In the genomic region with DNA sequence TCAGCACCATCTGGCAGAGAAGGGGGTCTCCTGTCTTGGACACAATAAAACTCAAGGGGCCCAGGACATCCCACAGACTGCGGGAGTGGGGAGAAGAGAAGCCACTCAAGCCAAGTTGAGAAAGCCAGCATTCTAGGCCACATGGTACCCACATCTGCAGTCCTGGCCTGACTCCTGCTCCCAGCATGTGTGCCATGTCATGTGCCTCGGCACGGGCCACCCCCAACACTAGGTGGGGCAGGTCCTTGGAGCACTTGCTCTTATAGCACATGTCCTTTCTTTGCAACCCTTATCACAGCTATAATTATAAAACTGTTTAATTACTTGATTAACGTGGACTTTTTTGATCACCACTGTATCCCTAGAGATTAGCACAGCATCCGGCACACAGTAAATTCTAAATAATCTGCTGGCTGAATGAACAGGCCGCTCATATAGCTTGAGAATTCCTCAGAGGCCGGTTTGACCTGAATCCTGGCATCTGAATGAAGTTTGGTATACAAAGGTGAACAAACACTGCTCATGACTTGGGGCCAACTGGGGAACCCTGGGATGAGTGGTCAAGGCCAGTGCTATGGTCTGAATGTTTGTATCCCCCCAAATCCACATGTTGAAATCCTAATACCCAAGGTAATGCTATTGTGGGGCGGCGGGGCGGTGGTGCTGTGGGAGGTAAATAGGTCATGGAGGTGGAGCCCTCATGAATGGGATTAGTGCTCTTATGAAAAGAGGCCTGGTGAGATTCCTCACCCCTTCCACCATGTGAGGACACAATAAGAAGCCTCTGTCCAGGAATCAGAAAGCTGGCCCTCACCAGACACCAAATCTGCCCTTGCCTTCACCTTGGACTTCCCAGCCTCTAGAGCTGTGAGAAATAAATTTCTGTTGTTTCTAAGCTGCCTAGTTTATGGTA, we compare ENCODE assay signal across 14 cellular contexts. TPM values are rescaled to one million over a fixed set of nuclear protein-coding genes. Genes with fewer than 3 reads are reported as not detected.
A peak's percentile ranks its signal among the peaks of the same experiment; 100 is the strongest.
DNase-seq lines count a peak whose midpoint lies in the region; ATAC-seq lines count a peak whose summit lies in the region.
"Had no signal": no experiment of that assay in that cellular context is flagged by ENCODE, and none has a peak within 500 bp of the region (broad histone marks: within the 10 kb centered on the region; RNA-seq: fewer than 3 reads in every experiment).

No MANE protein-coding gene starts in this region.

- peaks cover 24% of the 10 kb centered on the region for H3K4me1 Mint-ChIP-seq in activated T-cell treated with anti-CD3 and anti-CD28 coated beads, Interleukin-2, amount 50 U/mL, for 72 hours (ENCODE audit: low read depth)
- peaks cover 83% of the 10 kb centered on the region for H3K4me1 Mint-ChIP-seq in dendritic cell treated with granulocyte-macrophage colony-stimulating factor and Interleukin-4, amounts not matched to agents 40 ng/mL and 50 ng/mL, for 4 days (ENCODE audit: low read depth)
- H3K4me1 Mint-ChIP-seq in stimulated activated memory B cell treated with anti-CD40 and anti-IgM and Interleukin-4, amounts not matched to agents 10 μg/mL and 1 μg/mL and 100 μg/mL, for 72 hours = peaks cover 32% of the 10 kb centered on the region

- H3K27ac Mint-ChIP-seq in activated T-cell treated with anti-CD3 and anti-CD28 coated beads, Interleukin-2, amount 50 U/mL, for 72 hours = peak overlapping the region; percentile 79
- peak overlapping the region; percentile 100 for H3K27ac Mint-ChIP-seq in dendritic cell treated with granulocyte-macrophage colony-stimulating factor and Interleukin-4, amounts not matched to agents 40 ng/mL and 50 ng/mL, for 4 days
- H3K27ac Mint-ChIP-seq in stimulated activated memory B cell treated with anti-CD40 and anti-IgM and Interleukin-4, amounts not matched to agents 10 μg/mL and 1 μg/mL and 100 μg/mL, for 72 hours = peak overlapping the region; percentile 82
- H3K27ac Mint-ChIP-seq: memory B cell had no signal

- intact Hi-C loops in dendritic cell treated with granulocyte-macrophage colony-stimulating factor and Interleukin-4, amounts not matched to agents 40 ng/mL and 50 ng/mL, for 4 days (cut with micrococcal nuclease) = no loop called here

- no peaks in the 10 kb centered on the region for H3K9me3 Mint-ChIP-seq in activated T-cell treated with anti-CD3 and anti-CD28 coated beads, Interleukin-2, amount 50 U/mL, for 72 hours
- H3K9me3 Mint-ChIP-seq in dendritic cell treated with granulocyte-macrophage colony-stimulating factor and Interleukin-4, amounts not matched to agents 40 ng/mL and 50 ng/mL, for 4 days = no peaks in the 10 kb centered on the region
- H3K9me3 Mint-ChIP-seq in stimulated activated memory B cell treated with anti-CD40 and anti-IgM and Interleukin-4, amounts not matched to agents 10 μg/mL and 1 μg/mL and 100 μg/mL, for 72 hours = no peaks in the 10 kb centered on the region
- H3K9me3 Mint-ChIP-seq: memory B cell had no signal

- peak overlapping the region; percentile 34 to 36 for H3K4me3 Mint-ChIP-seq in activated T-cell treated with anti-CD3 and anti-CD28 coated beads, Interleukin-2, amount 50 U/mL, for 72 hours
- peak overlapping the region; percentile 50 for H3K4me3 Mint-ChIP-seq in dendritic cell treated with granulocyte-macrophage colony-stimulating factor and Interleukin-4, amounts not matched to agents 40 ng/mL and 50 ng/mL, for 4 days
- H3K4me3 Mint-ChIP-seq in stimulated activated memory B cell treated with anti-CD40 and anti-IgM and Interleukin-4, amounts not matched to agents 10 μg/mL and 1 μg/mL and 100 μg/mL, for 72 hours = no peak overlapping the region
- H3K4me3 Mint-ChIP-seq: memory B cell had no signal

- ATAC-seq in activated T-cell treated with anti-CD3 and anti-CD28 coated beads, Interleukin-2, amount 50 U/mL, for 72 hours (replicated peaks in 1 of 2) = no peak
- no peak for ATAC-seq in stimulated activated memory B cell treated with anti-CD40 and anti-IgM and Interleukin-4, amounts not matched to agents 10 μg/mL and 1 μg/mL and 100 μg/mL, for 72 hours

- DNase-seq in activated T-cell treated with anti-CD3 and anti-CD28 coated beads, Interleukin-2, amount 50 U/mL, for 72 hours = no peak
- DNase-seq in activated T-cell treated with anti-CD3 and anti-CD28 coated beads, Interleukin-2, amount 50 U/mL, for 48 hours = no peak
- DNase-seq in NCI-H82 (lab: John Stamatoyannopoulos, UW) (peak; percentile 72), NCI-H1092 (lab: John Stamatoyannopoulos, UW) (no peak), dermis blood vessel endothelial cell (no peak), RPMI8226 (no peak)
- DNase-seq: colonic mucosa, NCI-H1436 treated with DMSO at 0.1 percent for 48 hours, NCI-H446, Peyer's patch, upper lobe of right lung had no signal

- no peaks in the 10 kb centered on the region for H3K27me3 Mint-ChIP-seq in activated T-cell treated with anti-CD3 and anti-CD28 coated beads, Interleukin-2, amount 50 U/mL, for 72 hours (ENCODE audit: low read depth)
- no peaks in the 10 kb centered on the region for H3K27me3 Mint-ChIP-seq in dendritic cell treated with granulocyte-macrophage colony-stimulating factor and Interleukin-4, amounts not matched to agents 40 ng/mL and 50 ng/mL, for 4 days
- H3K27me3 Mint-ChIP-seq in stimulated activated memory B cell treated with anti-CD40 and anti-IgM and Interleukin-4, amounts not matched to agents 10 μg/mL and 1 μg/mL and 100 μg/mL, for 72 hours = no peaks in the 10 kb centered on the region
- H3K27me3 Mint-ChIP-seq: memory B cell had no signal

- H3K36me3 Mint-ChIP-seq in activated T-cell treated with anti-CD3 and anti-CD28 coated beads, Interleukin-2, amount 50 U/mL, for 72 hours (ENCODE audit: insufficient read depth in 2 of 2) = peaks cover 0 to 2% of the 10 kb centered on the region in 2 donors
- peaks cover 24% of the 10 kb centered on the region for H3K36me3 Mint-ChIP-seq in dendritic cell treated with granulocyte-macrophage colony-stimulating factor and Interleukin-4, amounts not matched to agents 40 ng/mL and 50 ng/mL, for 4 days (ENCODE audit: low read depth)
- H3K36me3 Mint-ChIP-seq in stimulated activated memory B cell treated with anti-CD40 and anti-IgM and Interleukin-4, amounts not matched to agents 10 μg/mL and 1 μg/mL and 100 μg/mL, for 72 hours = peaks cover 5% of the 10 kb centered on the region
- H3K36me3 Mint-ChIP-seq: memory B cell had no signal

RNA-seq across cellular contexts. Expression of gene NCKAP5L, which starts 6.6 kb away (rescaled TPM):
- 1 to 10 TPM; 5.4 to 5.6 TPM for total RNA-seq in activated T-cell treated with anti-CD3 and anti-CD28 coated beads, Interleukin-2, amount 50 U/mL, for 72 hours
- total RNA-seq in dermis blood vessel endothelial cell = 12.8 and 14.0 TPM in 2 replicates

RNA-seq across cellular contexts. Expression of gene BCDIN3D, which starts 21.3 kb away (rescaled TPM):
- 10 to 100 TPM in 1 of 2 donors, 1 to 10 TPM in 1; 9.0 to 10.8 TPM for total RNA-seq in activated T-cell treated with anti-CD3 and anti-CD28 coated beads, Interleukin-2, amount 50 U/mL, for 72 hours
- 2.8 and 4.3 TPM in 2 replicates for total RNA-seq in dermis blood vessel endothelial cell
